In the genomic region with DNA sequence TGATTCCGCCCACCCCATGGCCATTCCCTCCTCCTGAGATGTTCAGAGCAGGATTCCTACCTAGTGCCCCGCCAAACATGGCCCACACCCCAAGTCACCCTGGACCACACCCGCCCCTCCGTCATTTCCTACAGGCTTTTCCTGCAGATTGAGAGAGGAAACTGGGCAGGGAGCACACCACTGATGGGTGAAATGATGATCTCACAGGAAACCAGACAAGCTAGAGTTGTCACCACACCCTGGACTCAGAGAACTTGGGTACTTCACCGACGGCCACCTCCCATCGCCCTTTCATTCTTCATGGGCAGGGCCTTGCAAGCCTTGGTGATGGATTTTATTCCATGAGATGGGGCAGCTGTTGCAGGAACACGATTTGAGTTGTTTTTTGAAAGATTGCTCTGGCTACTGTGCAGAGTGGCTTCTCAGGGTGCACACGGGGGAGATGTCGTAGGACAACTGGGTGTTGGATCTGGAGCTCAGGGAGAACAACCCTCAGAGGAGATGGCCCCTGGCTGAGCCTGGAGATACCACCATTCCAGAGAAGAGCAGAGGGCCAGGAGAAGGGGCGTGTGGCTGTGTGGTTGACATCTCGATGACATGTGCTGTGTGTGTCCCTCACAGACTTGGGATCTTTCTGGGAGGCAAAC, we compare ENCODE assay signal across 7 cellular contexts. TPM values are rescaled to one million over a fixed set of nuclear protein-coding genes. Genes with fewer than 3 reads are reported as not detected.
DNase-seq lines count a peak whose midpoint lies in the region; ATAC-seq and TF ChIP-seq lines count a peak whose summit lies in the region.
"Had no signal": no experiment of that assay in that cellular context is flagged by ENCODE, and none has a peak within 500 bp of the region (broad histone marks: within the 10 kb centered on the region; RNA-seq: fewer than 3 reads in every experiment).

No MANE protein-coding gene starts in this region.

- dilution Hi-C loops in IMR-90 (cut with HindIII; ENCODE audit: low sequenced_read_pairs, unreplicated experiment), result no loop called here

- no peaks in the 10 kb centered on the region for H3K27me3 Mint-ChIP-seq in activated T-helper 2 cell treated with anti-CD3 and anti-CD28 coated beads, Interferon-gamma antibody, Interleukin-2, Interleukin-4, amounts not matched to agents 10 μg/mL and 5 μg/mL and 100 μg/mL, durations not matched to agents 14 hours and 24 hours and 36 hours (ENCODE audit: low read depth)
- peaks cover 0 to 8% (median 0%) of the 10 kb centered on the region in 3 donors for H3K27me3 Mint-ChIP-seq in naive B cell

- no peak for TF ChIP-seq POLR2A in IMR-90 (IDR thresholded peaks at IDR 0.05; ENCODE audit: low read depth, low read length)

- H3K27me3 ChIP-seq in IMR-90 (ENCODE audit: control insufficient read depth, insufficient read depth, low read length) (no peaks in the 10 kb centered on the region), H7 (ENCODE audit: control insufficient read depth, insufficient read depth, low read length) (no peaks in the 10 kb centered on the region)
- H3K27me3 ChIP-seq: MG63 had no signal

- peak overlapping the region; percentile 44 for H2AFZ ChIP-seq in IMR-90 (replicated peaks; ENCODE audit: low read length, poor library complexity)

- H4K8ac ChIP-seq in IMR-90 (ENCODE audit: low read depth in 2 of 2, low read length in 2 of 2), result no peak overlapping the region

- no peak overlapping the region for H3K4me2 ChIP-seq in IMR-90 (ENCODE audit: low read depth, low read length)

- H2BK120ac ChIP-seq in IMR-90 (ENCODE audit: low read depth, low read length), result no peak overlapping the region

- intact Hi-C loops in IMR-90 (cut with micrococcal nuclease), result no loop called here
- intact Hi-C loops in activated T-helper 2 cell treated with anti-CD3 and anti-CD28 coated beads, Interferon-gamma antibody, Interleukin-2, Interleukin-4, amounts not matched to agents 10 μg/mL and 5 μg/mL and 100 μg/mL, durations not matched to agents 14 hours and 24 hours and 36 hours (cut with micrococcal nuclease), result loop anchor here (10.0 kb wide), 2 partner anchors 275 to 395 kb away; a partner anchor contains a TSS

- H3K9me3 ChIP-seq in IMR-90 (ENCODE audit: control insufficient read depth, insufficient read depth, low read length), result no peaks in the 10 kb centered on the region
- H3K9me3 ChIP-seq: MG63 had no signal

- H4K91ac ChIP-seq in IMR-90 (ENCODE audit: insufficient read depth, low read depth, low read length), result no peak overlapping the region

- no peak overlapping the region for H2BK20ac ChIP-seq in IMR-90 (ENCODE audit: low read depth, low read length)

- no peak overlapping the region for H3K14ac ChIP-seq in IMR-90 (replicated peaks; ENCODE audit: low read depth, low read length)

- H3K4me1 ChIP-seq in IMR-90 (ENCODE audit: control insufficient read depth, insufficient read depth, low read length), result peaks cover 4% of the 10 kb centered on the region

- H3K9ac ChIP-seq in IMR-90 (ENCODE audit: low read depth, low read length), result no peak overlapping the region

- no peak for TF ChIP-seq CTCF in IMR-90 (conservative IDR thresholded peaks at IDR 0.05; ENCODE audit: low read depth, low read length)

- no peaks in the 10 kb centered on the region for H3K9me3 Mint-ChIP-seq in activated T-helper 2 cell treated with anti-CD3 and anti-CD28 coated beads, Interferon-gamma antibody, Interleukin-2, Interleukin-4, amounts not matched to agents 10 μg/mL and 5 μg/mL and 100 μg/mL, durations not matched to agents 14 hours and 24 hours and 36 hours
- H3K9me3 Mint-ChIP-seq in naive B cell, result peaks cover 0 to 1% (median 0%) of the 10 kb centered on the region in 7 donors

- H3K9me1 ChIP-seq in IMR-90 (ENCODE audit: insufficient read depth, low read length), result no peaks in the 10 kb centered on the region

- no peak overlapping the region for H2AK5ac ChIP-seq in IMR-90 (ENCODE audit: low read depth, low read length)

- no TSS peak for BruUV-seq in IMR-90 (replicated peaks; lab: Mats Ljungman, UMichigan)

- peaks cover 45% of the 10 kb centered on the region for H3K4me1 Mint-ChIP-seq in activated T-helper 2 cell treated with anti-CD3 and anti-CD28 coated beads, Interferon-gamma antibody, Interleukin-2, Interleukin-4, amounts not matched to agents 10 μg/mL and 5 μg/mL and 100 μg/mL, durations not matched to agents 14 hours and 24 hours and 36 hours (ENCODE audit: low read depth)
- peaks cover 31 to 42% (median 38%) of the 10 kb centered on the region in 3 donors for H3K4me1 Mint-ChIP-seq in naive B cell

- H3K36me3 Mint-ChIP-seq in activated T-helper 2 cell treated with anti-CD3 and anti-CD28 coated beads, Interferon-gamma antibody, Interleukin-2, Interleukin-4, amounts not matched to agents 10 μg/mL and 5 μg/mL and 100 μg/mL, durations not matched to agents 14 hours and 24 hours and 36 hours (ENCODE audit: low read depth), result no peaks in the 10 kb centered on the region
- H3K36me3 Mint-ChIP-seq in naive B cell, result no peaks in the 10 kb centered on the region

- no peak overlapping the region for H2BK15ac ChIP-seq in IMR-90 (ENCODE audit: low read depth, low read length)

- peak overlapping the region; percentile 44 for H2AK9ac ChIP-seq in IMR-90 (replicated peaks; ENCODE audit: low read depth, low read length, poor library complexity)

- H3K4me3 Mint-ChIP-seq in activated T-helper 2 cell treated with anti-CD3 and anti-CD28 coated beads, Interferon-gamma antibody, Interleukin-2, Interleukin-4, amounts not matched to agents 10 μg/mL and 5 μg/mL and 100 μg/mL, durations not matched to agents 14 hours and 24 hours and 36 hours (ENCODE audit: low read depth), result peak overlapping the region; percentile 43
- H3K4me3 Mint-ChIP-seq in naive B cell, result peak overlapping the region; percentile 28 to 89 (median 82)

- no peaks in the 10 kb centered on the region for H4K20me1 ChIP-seq in IMR-90 (ENCODE audit: insufficient read depth, low read length)

- ATAC-seq in IMR-90 (ENCODE audit: low read depth) (no peak), naive B cell (ENCODE audit: low read depth in 2 of 2) (peak; percentile 65)

- H3K23ac ChIP-seq in IMR-90 (ENCODE audit: low read depth, low read length), result no peak overlapping the region

- no peaks in the 10 kb centered on the region for H3K79me1 ChIP-seq in IMR-90 (ENCODE audit: low read depth in 1 of 2, low read length in 2 of 2)

- no peak overlapping the region for H4K5ac ChIP-seq in IMR-90 (ENCODE audit: low read depth, low read length)

- H3K4ac ChIP-seq in IMR-90 (ENCODE audit: low read depth, low read length), result no peak overlapping the region

- POLR2A ChIA-PET in IMR-90 (lab: Charles Lee; ENCODE audit: unreplicated experiment), result no interaction called here

- no peak overlapping the region for H2BK5ac ChIP-seq in IMR-90 (ENCODE audit: low read depth, low read length, poor library complexity, severe bottlenecking)

- no peak for DNase-seq in IMR-90
- DNase-seq in activated T-helper 2 cell treated with anti-CD3 and anti-CD28 coated beads, Interferon-gamma antibody, Interleukin-2, Interleukin-4, amounts not matched to agents 10 μg/mL and 5 μg/mL and 100 μg/mL, durations not matched to agents 14 hours and 24 hours and 36 hours (ENCODE audit: low spot score), result peak; percentile 50
- peak; percentile 45 for DNase-seq in naive B cell
- no peak for DNase-seq in mucosa of gallbladder (ENCODE audit: low spot score)
- DNase-seq in substantia nigra (lab: John Stamatoyannopoulos, UW), result no peak
- DNase-seq in H7, result no peak
- DNase-seq: MG63 had no signal

- 75% methylated on average over 4 of the region's 12 CpGs; no CpG with 5 or more reads in 1 of the 2 experiments for WGBS in IMR-90 (ENCODE audit: extremely low coverage in 2 of 2, insufficient read length in 1 of 2), 2 experiments

- H3K4me3 ChIP-seq in IMR-90 (ENCODE audit: insufficient read depth, low read depth, low read length) (no peak overlapping the region), H7 (ENCODE audit: insufficient read depth, low read depth, low read length) (no peak overlapping the region)
- H3K4me3 ChIP-seq: MG63 had no signal

- peak overlapping the region; percentile 71 for H3K27ac Mint-ChIP-seq in activated T-helper 2 cell treated with anti-CD3 and anti-CD28 coated beads, Interferon-gamma antibody, Interleukin-2, Interleukin-4, amounts not matched to agents 10 μg/mL and 5 μg/mL and 100 μg/mL, durations not matched to agents 14 hours and 24 hours and 36 hours
- peak overlapping the region in 5 of 6 donors; percentile 60 to 97 (median 89) for H3K27ac Mint-ChIP-seq in naive B cell

- no peak overlapping the region for H3K27ac ChIP-seq in IMR-90 (ENCODE audit: insufficient read depth, low read length)
- no peak overlapping the region for H3K27ac ChIP-seq in substantia nigra (ENCODE audit: low read depth, low read length, poor library complexity, severe bottlenecking)

- CTCF ChIA-PET in IMR-90 (lab: Yijun Ruan, JAX), result no interaction called here

- H3K36me3 ChIP-seq in IMR-90 (ENCODE audit: control insufficient read depth, insufficient read depth, low read length) (peaks cover 2% of the 10 kb centered on the region; the same call in 1 of the 2 replicates), H7 (replicated peaks; ENCODE audit: control insufficient read depth, insufficient read depth, low read length) (0 out of 2 replicates have a peak, but pooled peaks cover 1% of the 10 kb centered on the region)
- H3K36me3 ChIP-seq: MG63 had no signal

- no peak for TF ChIP-seq RAD21 in IMR-90 (IDR thresholded peaks at IDR 0.05; ENCODE audit: low read length)

- H3K18ac ChIP-seq in IMR-90 (ENCODE audit: low read depth, low read length), result no peak overlapping the region

- H3K56ac ChIP-seq in IMR-90 (ENCODE audit: extremely low read depth, insufficient read depth, low read length), result no peak overlapping the region

- in situ Hi-C loops in IMR-90 (cut with MboI; ENCODE audit: low sequenced_read_pairs), result loop anchor here (5.0 kb wide), 1 partner anchor 132 kb away; no protein-coding TSS in a partner anchor

RNA-seq across cellular contexts. Expression of a gene that starts 7.4 kb away (rescaled TPM):
- total RNA-seq in IMR-90 (2012; rRNA removed) (23.3 and 42.5 TPM in 2 replicates), mucosa of gallbladder (25.3 TPM)
- polyA plus RNA-seq in IMR-90 (2012; rRNA removed) (43.8 and 54.9 TPM in 2 replicates), naive B cell (ENCODE audit: low read depth in 6 of 6) (1 to 10 TPM; 1.2 to 4.1 (median 1.6) TPM)
- polyA plus RNA-seq in IMR-90 (2012; cell fraction: cytosol; rRNA removed), result 53.7 and 71.4 TPM in 2 replicates
- 30.7 and 46.9 TPM in 2 replicates for polyA plus RNA-seq in IMR-90 (2012; cell fraction: nucleus; rRNA removed; ENCODE audit: low replicate concordance)
- total RNA-seq in activated T-helper 2 cell treated with anti-CD3 and anti-CD28 coated beads, Interferon-gamma antibody, Interleukin-2, Interleukin-4, amounts not matched to agents 10 μg/mL and 5 μg/mL and 100 μg/mL, durations not matched to agents 14 hours and 24 hours and 36 hours, result 6.7 TPM in 2 replicates
- 61.5 and 63.5 TPM in 2 replicates for total RNA-seq in H7 (2014; rRNA removed; shearing (Covaris generic))

RNA-seq across cellular contexts. Expression of a gene that starts 8.3 kb away (rescaled TPM):
- 6.4 and 9.7 TPM in 2 replicates for total RNA-seq in IMR-90 (2012; rRNA removed)
- polyA plus RNA-seq in IMR-90 (2012; rRNA removed), result 20.7 and 25.4 TPM in 2 replicates
- polyA plus RNA-seq in IMR-90 (2012; cell fraction: cytosol; rRNA removed), result 31.6 and 31.9 TPM in 2 replicates
- 48.2 and 94.1 TPM in 2 replicates for polyA plus RNA-seq in IMR-90 (2012; cell fraction: nucleus; rRNA removed; ENCODE audit: low replicate concordance)
- 18.9 and 22.6 TPM in 2 replicates for total RNA-seq in activated T-helper 2 cell treated with anti-CD3 and anti-CD28 coated beads, Interferon-gamma antibody, Interleukin-2, Interleukin-4, amounts not matched to agents 10 μg/mL and 5 μg/mL and 100 μg/mL, durations not matched to agents 14 hours and 24 hours and 36 hours
- polyA plus RNA-seq in naive B cell (ENCODE audit: low read depth in 6 of 6), result 10 to 100 TPM in 1 of 6 donors, 1 to 10 TPM in 5; 3.5 to 11.3 (median 7.3) TPM
- 23.0 TPM for total RNA-seq in mucosa of gallbladder
- total RNA-seq in H7 (2014; rRNA removed; shearing (Covaris generic)), result 26.1 and 30.4 TPM in 2 replicates

RNA-seq across cellular contexts. Expression of a gene that starts 17.0 kb away (rescaled TPM):
- 5.0 and 7.0 TPM in 2 replicates for total RNA-seq in IMR-90 (2012; rRNA removed)
- 69.5 and 71.6 TPM in 2 replicates for polyA plus RNA-seq in IMR-90 (2012; rRNA removed)
- polyA plus RNA-seq in IMR-90 (2012; cell fraction: cytosol; rRNA removed), result 64.0 and 103 TPM in 2 replicates
- 30.2 and 36.0 TPM in 2 replicates for polyA plus RNA-seq in IMR-90 (2012; cell fraction: nucleus; rRNA removed; ENCODE audit: low replicate concordance)
- total RNA-seq in activated T-helper 2 cell treated with anti-CD3 and anti-CD28 coated beads, Interferon-gamma antibody, Interleukin-2, Interleukin-4, amounts not matched to agents 10 μg/mL and 5 μg/mL and 100 μg/mL, durations not matched to agents 14 hours and 24 hours and 36 hours, result not detected in 2 replicates
- polyA plus RNA-seq in naive B cell (ENCODE audit: low read depth in 6 of 6), result not detected
- 303 TPM for total RNA-seq in mucosa of gallbladder
- total RNA-seq in H7 (2014; rRNA removed; shearing (Covaris generic)), result 22.2 and 24.8 TPM in 2 replicates

RNA-seq across cellular contexts. Expression of a gene that starts 41.1 kb away (rescaled TPM):
- total RNA-seq in IMR-90 (2012; rRNA removed) (1.7 and 2.5 TPM in 2 replicates), mucosa of gallbladder (7.3 TPM)
- polyA plus RNA-seq in IMR-90 (2012; rRNA removed) (5.5 and 5.7 TPM in 2 replicates), naive B cell (ENCODE audit: low read depth in 6 of 6) (not detected)
- polyA plus RNA-seq in IMR-90 (2012; cell fraction: cytosol; rRNA removed), result 2.2 and 2.8 TPM in 2 replicates
- polyA plus RNA-seq in IMR-90 (2012; cell fraction: nucleus; rRNA removed; ENCODE audit: low replicate concordance), result 32.3 and 51.9 TPM in 2 replicates
- 0.16 and 0.32 TPM in 2 replicates for total RNA-seq in activated T-helper 2 cell treated with anti-CD3 and anti-CD28 coated beads, Interferon-gamma antibody, Interleukin-2, Interleukin-4, amounts not matched to agents 10 μg/mL and 5 μg/mL and 100 μg/mL, durations not matched to agents 14 hours and 24 hours and 36 hours
- 2.3 and 3.0 TPM in 2 replicates for total RNA-seq in H7 (2014; rRNA removed; shearing (Covaris generic))

Comparison
In these comparisons a context has a peak if more than half of its experiments do, and no peak if none do; other contexts are left out.
1. DNase-seq: peak in activated T-helper 2 cell treated with anti-CD3 and anti-CD28 coated beads, Interferon-gamma antibody, Interleukin-2, Interleukin-4, amounts not matched to agents 10 μg/mL and 5 μg/mL and 100 μg/mL, durations not matched to agents 14 hours and 24 hours and 36 hours (single experiment) and naive B cell (single experiment); none in IMR-90 (single experiment), mucosa of gallbladder (single experiment), substantia nigra (0 of 49) and H7 (single experiment).
2. RNA of a gene that starts 17.0 kb away (total RNA-seq): 303 TPM in mucosa of gallbladder (single experiment); 22.2 to 24.8 TPM in H7, 5.0 to 7.0 TPM in IMR-90 and not detected in activated T-helper 2 cell treated with anti-CD3 and anti-CD28 coated beads, Interferon-gamma antibody, Interleukin-2, Interleukin-4, amounts not matched to agents 10 μg/mL and 5 μg/mL and 100 μg/mL, durations not matched to agents 14 hours and 24 hours and 36 hours; every median in the first group is over 10 times any median in the second.